In the genomic region with DNA sequence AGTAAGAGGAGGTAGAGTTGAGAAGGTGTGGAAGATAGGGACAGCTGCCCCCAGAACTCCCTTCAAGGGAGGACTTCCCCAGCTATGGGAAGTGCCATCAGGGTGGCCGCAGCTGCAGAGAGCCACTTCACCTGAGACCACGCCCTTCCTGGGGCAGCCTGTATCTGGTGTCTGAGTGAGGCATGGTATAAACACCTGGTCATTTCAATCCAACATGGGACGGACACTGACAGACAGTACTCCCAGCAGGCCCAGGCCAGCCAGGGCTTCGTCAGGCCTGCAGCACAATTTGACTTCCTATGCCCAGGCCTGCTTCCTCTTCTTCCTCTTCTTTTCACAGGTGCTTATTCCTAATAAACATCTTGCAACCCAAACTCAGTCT, we compare ENCODE assay signal across 1 cellular context.
TF ChIP-seq lines count a peak whose summit lies in the region.

No MANE protein-coding gene starts in this region.

TF ChIP-seq in HepG2, 621 proteins besides CTCF, POLR2A, EP300 and RAD21 (continued from another document):
- TF ChIP-seq NFAT5 (CRISPR knock-in tag; IDR thresholded peaks at IDR 0.05) (peak; percentile 69; the same call in 1 of the 2 replicates), CEBPG (CRISPR knock-in tag; IDR thresholded peaks at IDR 0.05) (no peak), TEAD2 (CRISPR knock-in tag; IDR thresholded peaks at IDR 0.05) (no peak), NFATC3 (CRISPR knock-in tag; IDR thresholded peaks at IDR 0.05) (no peak), MZF1 (CRISPR knock-in tag; IDR thresholded peaks at IDR 0.05; ENCODE audit: borderline replicate concordance) (no peak), HNRNPL (IDR thresholded peaks at IDR 0.05; ENCODE audit: low read depth, low read length) (no peak), AGO2 (optimal IDR thresholded peaks at IDR 0.05; ENCODE audit: low read depth, low read length) (peak; percentile 51), ZNF816 (CRISPR knock-in tag; IDR thresholded peaks at IDR 0.05; ENCODE audit: borderline replicate concordance) (no peak), SIN3A (IDR thresholded peaks at IDR 0.05; ENCODE audit: borderline replicate concordance, low read depth, low read length) (0 out of 2 replicates have a peak, but pooled peaks have one; percentile 38), RFX1 (IDR thresholded peaks at IDR 0.05) (no peak)
- TF ChIP-seq, protein P1, sequence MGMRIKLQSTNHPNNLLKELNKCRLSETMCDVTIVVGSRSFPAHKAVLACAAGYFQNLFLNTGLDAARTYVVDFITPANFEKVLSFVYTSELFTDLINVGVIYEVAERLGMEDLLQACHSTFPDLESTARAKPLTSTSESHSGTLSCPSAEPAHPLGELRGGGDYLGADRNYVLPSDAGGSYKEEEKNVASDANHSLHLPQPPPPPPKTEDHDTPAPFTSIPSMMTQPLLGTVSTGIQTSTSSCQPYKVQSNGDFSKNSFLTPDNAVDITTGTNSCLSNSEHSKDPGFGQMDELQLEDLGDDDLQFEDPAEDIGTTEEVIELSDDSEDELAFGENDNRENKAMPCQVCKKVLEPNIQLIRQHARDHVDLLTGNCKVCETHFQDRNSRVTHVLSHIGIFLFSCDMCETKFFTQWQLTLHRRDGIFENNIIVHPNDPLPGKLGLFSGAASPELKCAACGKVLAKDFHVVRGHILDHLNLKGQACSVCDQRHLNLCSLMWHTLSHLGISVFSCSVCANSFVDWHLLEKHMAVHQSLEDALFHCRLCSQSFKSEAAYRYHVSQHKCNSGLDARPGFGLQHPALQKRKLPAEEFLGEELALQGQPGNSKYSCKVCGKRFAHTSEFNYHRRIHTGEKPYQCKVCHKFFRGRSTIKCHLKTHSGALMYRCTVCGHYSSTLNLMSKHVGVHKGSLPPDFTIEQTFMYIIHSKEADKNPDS (CRISPR knock-in tag; IDR thresholded peaks at IDR 0.05): no peak
- TF ChIP-seq, protein P2, sequence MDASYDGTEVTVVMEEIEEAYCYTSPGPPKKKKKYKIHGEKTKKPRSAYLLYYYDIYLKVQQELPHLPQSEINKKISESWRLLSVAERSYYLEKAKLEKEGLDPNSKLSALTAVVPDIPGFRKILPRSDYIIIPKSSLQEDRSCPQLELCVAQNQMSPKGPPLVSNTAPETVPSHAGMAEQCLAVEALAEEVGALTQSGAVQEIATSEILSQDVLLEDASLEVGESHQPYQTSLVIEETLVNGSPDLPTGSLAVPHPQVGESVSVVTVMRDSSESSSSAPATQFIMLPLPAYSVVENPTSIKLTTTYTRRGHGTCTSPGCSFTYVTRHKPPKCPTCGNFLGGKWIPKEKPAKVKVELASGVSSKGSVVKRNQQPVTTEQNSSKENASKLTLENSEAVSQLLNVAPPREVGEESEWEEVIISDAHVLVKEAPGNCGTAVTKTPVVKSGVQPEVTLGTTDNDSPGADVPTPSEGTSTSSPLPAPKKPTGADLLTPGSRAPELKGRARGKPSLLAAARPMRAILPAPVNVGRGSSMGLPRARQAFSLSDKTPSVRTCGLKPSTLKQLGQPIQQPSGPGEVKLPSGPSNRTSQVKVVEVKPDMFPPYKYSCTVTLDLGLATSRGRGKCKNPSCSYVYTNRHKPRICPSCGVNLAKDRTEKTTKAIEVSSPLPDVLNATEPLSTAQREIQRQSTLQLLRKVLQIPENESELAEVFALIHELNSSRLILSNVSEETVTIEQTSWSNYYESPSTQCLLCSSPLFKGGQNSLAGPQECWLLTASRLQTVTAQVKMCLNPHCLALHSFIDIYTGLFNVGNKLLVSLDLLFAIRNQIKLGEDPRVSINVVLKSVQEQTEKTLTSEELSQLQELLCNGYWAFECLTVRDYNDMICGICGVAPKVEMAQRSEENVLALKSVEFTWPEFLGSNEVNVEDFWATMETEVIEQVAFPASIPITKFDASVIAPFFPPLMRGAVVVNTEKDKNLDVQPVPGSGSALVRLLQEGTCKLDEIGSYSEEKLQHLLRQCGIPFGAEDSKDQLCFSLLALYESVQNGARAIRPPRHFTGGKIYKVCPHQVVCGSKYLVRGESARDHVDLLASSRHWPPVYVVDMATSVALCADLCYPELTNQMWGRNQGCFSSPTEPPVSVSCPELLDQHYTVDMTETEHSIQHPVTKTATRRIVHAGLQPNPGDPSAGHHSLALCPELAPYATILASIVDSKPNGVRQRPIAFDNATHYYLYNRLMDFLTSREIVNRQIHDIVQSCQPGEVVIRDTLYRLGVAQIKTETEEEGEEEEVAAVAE (CRISPR knock-in tag; IDR thresholded peaks at IDR 0.05; ENCODE audit: borderline replicate concordance): no peak
TF ChIP-seq in HepG2: peak in this region for 17.
